Comparison of ENCODE assay signal across 25 cellular contexts in the genomic region with DNA sequence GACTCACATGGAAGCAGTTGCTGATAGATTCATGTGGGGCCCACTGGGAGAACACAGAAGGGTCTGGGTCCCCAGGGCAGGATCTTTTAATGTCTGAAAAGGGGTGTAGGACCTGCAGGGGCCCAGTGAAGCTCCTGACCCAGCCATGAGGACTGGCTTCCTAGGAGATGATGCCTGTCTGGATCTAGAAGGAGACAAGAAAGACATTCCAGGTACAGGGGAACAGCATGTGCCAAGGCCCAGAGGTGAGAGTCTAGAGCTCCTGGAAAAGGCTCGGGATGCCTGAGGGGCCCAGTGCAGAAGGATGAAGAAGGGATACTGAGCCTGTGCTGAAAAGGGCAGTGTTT. TPM values are rescaled to one million over a fixed set of nuclear protein-coding genes. Genes with fewer than 3 reads are reported as not detected.
DNase-seq lines count a peak whose midpoint lies in the region; ATAC-seq, FAIRE-seq and TF ChIP-seq lines count a peak whose summit lies in the region.
"Had no signal": no experiment of that assay in that cellular context is flagged by ENCODE, and none has a peak within 500 bp of the region (broad histone marks: within the 10 kb centered on the region; RNA-seq: fewer than 3 reads in every experiment).

No MANE protein-coding gene starts in this region.

- no peak for FAIRE-seq in urothelium cell line (lab: Jason Lieb, UNC)
- FAIRE-seq: colon, pancreas had no signal

- DNase-seq in RWPE1 (ENCODE audit: low spot score): no peak
- DNase-seq in epithelial cell of prostate (ENCODE audit: low read depth, low spot score): no peak
- DNase-seq in nephron progenitor cell: no peak
- no peak for DNase-seq in type B pancreatic cell (ENCODE audit: extremely low spot score, unreplicated experiment)
- DNase-seq in NOMO-1 treated with DMSO at 0.1 percent for 48 hours (lab: John Stamatoyannopoulos, UW; ENCODE audit: unreplicated experiment): no peak
- no peak for DNase-seq in urothelium cell line (ENCODE audit: low spot score)
- DNase-seq: activated CD4-positive, alpha-beta T cell treated with anti-CD3 and anti-CD28 coated beads, Interleukin-2, amount 10 ng/mL, durations not matched to agents 24 days and 14 days; activated T-cell treated with anti-CD3 and anti-CD28 coated beads, Interleukin-2, amount 50 U/mL, for 4 hours; body of pancreas; EL; HCEC 1CT; kidney glomerular epithelial cell; NCI-H1105; NCI-H1930; NCI-H69; pancreas; sigmoid colon; upper lobe of right lung had no signal

- CTCF ChIA-PET in RWPE1 (lab: Yijun Ruan, JAX): no interaction called here

- peaks cover 91% of the 10 kb centered on the region for H3K4me1 Mint-ChIP-seq in nephron progenitor cell
- peaks cover 42% of the 10 kb centered on the region for H3K4me1 Mint-ChIP-seq in type B pancreatic cell (ENCODE audit: unreplicated experiment)

- POLR2A ChIA-PET in RWPE1 (lab: Yijun Ruan, JAX; ENCODE audit: low non-redundant PET): interaction anchor here (0.5 kb wide), 1 partner anchor 41 kb away, joined by 3 read pairs; no protein-coding TSS in a partner anchor

- H3K36me3 Mint-ChIP-seq in nephron progenitor cell (ENCODE audit: low read depth) (no peaks in the 10 kb centered on the region), type B pancreatic cell (no peaks in the 10 kb centered on the region)
- H3K36me3 Mint-ChIP-seq: IgD-negative memory B cell had no signal

- H3K27ac ChIP-seq in RWPE1: peak overlapping the region; percentile 98
- H3K27ac ChIP-seq in epithelial cell of prostate: peak overlapping the region; percentile 67
- H3K27ac ChIP-seq: BLaER1 treated with 17β-estradiol and CSF1 and Interleukin-3, amounts not matched to agents 10 nM and 100 nM; body of pancreas; pancreas; sigmoid colon; upper lobe of right lung had no signal

- TF ChIP-seq CTCF in RWPE1 (conservative IDR thresholded peaks at IDR 0.05; ENCODE audit: low read depth): no peak
- no peak for TF ChIP-seq CTCF in nephron progenitor cell (IDR thresholded peaks at IDR 0.05)
- TF ChIP-seq CTCF in type B pancreatic cell (conservative IDR thresholded peaks at IDR 0.05): no peak

- ATAC-seq in HG02759 (IDR thresholded peaks at IDR 0.05; ENCODE audit: unreplicated experiment): no peak
- ATAC-seq: activated T-cell treated with anti-CD3 and anti-CD28 coated beads, Interleukin-2, amount 50 U/mL, for 4 hours; body of pancreas; pancreas; upper lobe of right lung had no signal

- H3K27me3 Mint-ChIP-seq in nephron progenitor cell (ENCODE audit: low read depth, poor library complexity) (peaks cover 12% of the 10 kb centered on the region), type B pancreatic cell (peaks cover 7% of the 10 kb centered on the region)

- H3K27ac Mint-ChIP-seq in nephron progenitor cell (peak overlapping the region; percentile 81), type B pancreatic cell (peak overlapping the region; percentile 77)
- H3K27ac Mint-ChIP-seq: activated CD4-positive, alpha-beta T cell treated with anti-CD3 and anti-CD28 coated beads, Interleukin-2, amount 10 ng/mL, durations not matched to agents 24 days and 14 days; IgD-negative memory B cell; T-helper 2 cell treated with Interferon-gamma antibody and Interleukin-4, amounts not matched to agents 5 μg/mL and 100 μg/mL, for 36 hours had no signal

- no peak overlapping the region for H3K4me3 Mint-ChIP-seq in nephron progenitor cell
- peak overlapping the region; percentile 57 for H3K4me3 Mint-ChIP-seq in type B pancreatic cell
- H3K4me3 Mint-ChIP-seq: activated CD4-positive, alpha-beta T cell treated with anti-CD3 and anti-CD28 coated beads, Interleukin-2, amount 10 ng/mL, durations not matched to agents 24 days and 14 days; activated T-cell treated with anti-CD3 and anti-CD28 coated beads, Interleukin-2, amount 50 U/mL, for 4 hours; IgD-negative memory B cell; T-helper 2 cell treated with Interferon-gamma antibody and Interleukin-4, amounts not matched to agents 5 μg/mL and 100 μg/mL, for 36 hours had no signal

- H3K9me3 Mint-ChIP-seq in nephron progenitor cell (no peaks in the 10 kb centered on the region), type B pancreatic cell (no peaks in the 10 kb centered on the region)
- H3K9me3 Mint-ChIP-seq: activated CD4-positive, alpha-beta T cell treated with anti-CD3 and anti-CD28 coated beads, Interleukin-2, amount 10 ng/mL, durations not matched to agents 24 days and 14 days; activated T-cell treated with anti-CD3 and anti-CD28 coated beads, Interleukin-2, amount 50 U/mL, for 4 hours; IgD-negative memory B cell; T-helper 2 cell treated with Interferon-gamma antibody and Interleukin-4, amounts not matched to agents 5 μg/mL and 100 μg/mL, for 36 hours had no signal

RNA-seq across cellular contexts. Expression of a gene that starts 4.7 kb away (rescaled TPM):
- 41.9 and 48.0 TPM in 2 replicates for total RNA-seq in type B pancreatic cell (ENCODE audit: low replicate concordance)

RNA-seq across cellular contexts. Expression of a gene that starts 41.0 kb away (rescaled TPM):
- 0.71 TPM in 1 of 2 replicates, not detected in the other for total RNA-seq in type B pancreatic cell (ENCODE audit: low replicate concordance)
- total RNA-seq: activated CD4-positive, alpha-beta T cell treated with anti-CD3 and anti-CD28 coated beads, Interleukin-2, amount 10 ng/mL, durations not matched to agents 24 days and 14 days; activated T-cell treated with anti-CD3 and anti-CD28 coated beads, Interleukin-2, amount 50 U/mL, for 4 hours; body of pancreas; lung microvascular endothelial cell; pancreas; sigmoid colon; stomach; upper lobe of right lung had no signal

RNA-seq across cellular contexts. Expression of a gene that starts 54.7 kb away (rescaled TPM):
- total RNA-seq in type B pancreatic cell (ENCODE audit: low replicate concordance): 6.0 and 11.0 TPM in 2 replicates
- total RNA-seq: activated CD4-positive, alpha-beta T cell treated with anti-CD3 and anti-CD28 coated beads, Interleukin-2, amount 10 ng/mL, durations not matched to agents 24 days and 14 days; lung microvascular endothelial cell; upper lobe of right lung had no signal
